26 cellular contexts compared by ENCODE assay signal in the genomic region with DNA sequence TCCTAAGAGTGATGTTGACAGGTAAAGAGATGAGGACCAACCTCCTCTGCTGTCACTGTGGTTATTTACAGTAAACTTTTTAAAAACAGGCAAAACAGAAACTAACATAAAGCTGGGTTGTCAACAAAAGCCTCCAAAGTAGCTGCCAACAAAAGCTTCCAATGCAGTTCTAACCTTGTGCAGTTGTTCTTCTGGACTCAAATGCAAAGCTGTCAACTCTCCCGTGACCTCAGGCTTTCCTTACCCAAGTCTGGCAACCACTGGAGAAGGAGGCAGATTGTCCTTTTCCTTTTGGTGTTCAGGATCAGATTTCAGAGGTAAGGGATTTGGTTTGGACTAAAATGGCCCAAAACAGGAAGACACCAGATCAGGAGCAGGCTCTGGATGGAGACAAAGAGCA.
A peak's percentile ranks its signal among the peaks of the same experiment; 100 is the strongest.
DNase-seq lines count a peak whose midpoint lies in the region; ATAC-seq, FAIRE-seq and TF ChIP-seq lines count a peak whose summit lies in the region.
"Had no signal": no experiment of that assay in that cellular context is flagged by ENCODE, and none has a peak within 500 bp of the region (broad histone marks: within the 10 kb centered on the region; RNA-seq: fewer than 3 reads in every experiment).

No MANE protein-coding gene starts in this region.

- POLR2A ChIA-PET in RWPE1 (lab: Yijun Ruan, JAX; ENCODE audit: low non-redundant PET) (no interaction called here), A673 (lab: Charles Lee; ENCODE audit: low non-redundant PET) (interaction anchor here (0.6 kb wide), 1 partner anchor 1163 kb away, joined by 12 read pairs; no protein-coding TSS in a partner anchor)

- 33% methylated on average over 1 of the region's 1 CpG for WGBS in prostate gland

- peak overlapping the region; percentile 43 for H3K4me3 Mint-ChIP-seq in endothelial cell (ENCODE audit: unreplicated experiment)
- H3K4me3 Mint-ChIP-seq: activated CD4-positive, alpha-beta memory T cell treated with anti-CD3 and anti-CD28 coated beads for 36 hours; T-helper 2 cell treated with Interferon-gamma antibody and Interleukin-4, amounts not matched to agents 5 μg/mL and 100 μg/mL, for 36 hours had no signal

- no peak overlapping the region for H3K9ac ChIP-seq in kidney (ENCODE audit: low read length in 2 of 2)
- H3K9ac ChIP-seq: BLaER1 treated with 17β-estradiol and CSF1 and Interleukin-3, amounts not matched to agents 10 nM and 100 nM had no signal

- intact Hi-C loops in kidney (cut with DNase I) (no loop called here), prostate gland (cut with DNase I) (no loop called here), A673 (cut with micrococcal nuclease; ENCODE audit: unreplicated experiment) (no loop called here)

- peaks cover 36% of the 10 kb centered on the region for H3K4me1 Mint-ChIP-seq in endothelial cell (ENCODE audit: unreplicated experiment)

- TF ChIP-seq CTCF in RWPE1 (conservative IDR thresholded peaks at IDR 0.05; ENCODE audit: low read depth) (no peak), endothelial cell (IDR thresholded peaks at IDR 0.05; ENCODE audit: unreplicated experiment) (no peak), kidney (IDR thresholded peaks at IDR 0.05; ENCODE audit: borderline replicate concordance, extremely low read depth, insufficient read depth) (no peak), prostate gland (IDR thresholded peaks at IDR 0.05) (no peak), A673 (conservative IDR thresholded peaks at IDR 0.05; ENCODE audit: low read depth, low read length) (no peak)

- H3K36me3 ChIP-seq in kidney (ENCODE audit: control insufficient read depth in 1 of 2, insufficient read depth in 2 of 2, low read length in 2 of 2) = no peaks in the 10 kb centered on the region
- peaks cover 0 to 3% of the 10 kb centered on the region in 2 donors for H3K36me3 ChIP-seq in prostate gland
- no peaks in the 10 kb centered on the region for H3K36me3 ChIP-seq in A673 (ENCODE audit: insufficient read depth, low read length, poor library complexity, severe bottlenecking)
- H3K36me3 ChIP-seq: right lobe of liver had no signal

- H3K27ac ChIP-seq in RWPE1 = peak overlapping the region; percentile 51
- H3K27ac ChIP-seq in kidney (ENCODE audit: low read depth in 2 of 2, low read length in 2 of 2) = peak overlapping the region; percentile 43 to 72
- H3K27ac ChIP-seq in prostate gland = peak overlapping the region; percentile 72 to 92
- H3K27ac ChIP-seq in A673 (ENCODE audit: low read depth, low read length, poor library complexity, severe bottlenecking) = no peak overlapping the region
- H3K27ac ChIP-seq: BLaER1 treated with 17β-estradiol and CSF1 and Interleukin-3, amounts not matched to agents 10 nM and 100 nM; body of pancreas; hepatocyte; right lobe of liver had no signal

- ATAC-seq in GM19035 (IDR thresholded peaks at IDR 0.05; ENCODE audit: unreplicated experiment) = no peak
- ATAC-seq: body of pancreas, SK-N-SH treated with all-trans-retinoic acid at 6 μM for 48 hours had no signal

- H3K4me1 ChIP-seq in kidney (ENCODE audit: control insufficient read depth in 1 of 2, insufficient read depth in 1 of 2, low read depth in 1 of 2, low read length in 2 of 2) (peaks cover 3 to 8% of the 10 kb centered on the region in 2 donors), prostate gland (replicated peaks) (peaks cover 10% of the 10 kb centered on the region), A673 (ENCODE audit: insufficient read depth, low read length, poor library complexity, severe bottlenecking) (no peaks in the 10 kb centered on the region)
- H3K4me1 ChIP-seq: body of pancreas had no signal

- H3K36me3 Mint-ChIP-seq in endothelial cell (ENCODE audit: low read depth, unreplicated experiment) = peaks cover 12% of the 10 kb centered on the region
- H3K36me3 Mint-ChIP-seq: activated CD4-positive, alpha-beta memory T cell treated with anti-CD3 and anti-CD28 coated beads for 36 hours had no signal

- H3K27ac Mint-ChIP-seq in endothelial cell (ENCODE audit: unreplicated experiment) = peak overlapping the region; percentile 94
- H3K27ac Mint-ChIP-seq: activated CD4-positive, alpha-beta memory T cell treated with anti-CD3 and anti-CD28 coated beads for 36 hours; T-helper 2 cell treated with Interferon-gamma antibody and Interleukin-4, amounts not matched to agents 5 μg/mL and 100 μg/mL, for 36 hours had no signal

- no peaks in the 10 kb centered on the region for H3K9me3 Mint-ChIP-seq in endothelial cell (ENCODE audit: unreplicated experiment)
- H3K9me3 Mint-ChIP-seq: activated CD4-positive, alpha-beta memory T cell treated with anti-CD3 and anti-CD28 coated beads for 36 hours; T-helper 2 cell treated with Interferon-gamma antibody and Interleukin-4, amounts not matched to agents 5 μg/mL and 100 μg/mL, for 36 hours had no signal

- no TSS peak for BruUV-seq in A673 (replicated peaks; lab: Mats Ljungman, UMichigan)

- FAIRE-seq in kidney (lab: Jason Lieb, UNC) = no peak
- FAIRE-seq: colon, H54, urothelium cell line had no signal

- H3K27me3 ChIP-seq in prostate gland (replicated peaks; ENCODE audit: insufficient read depth) = no peaks in the 10 kb centered on the region
- H3K27me3 ChIP-seq in A673 (replicated peaks; ENCODE audit: insufficient read depth, low read depth, low read length, poor library complexity) = no peaks in the 10 kb centered on the region
- H3K27me3 ChIP-seq: BLaER1 treated with 17β-estradiol and CSF1 and Interleukin-3, amounts not matched to agents 10 nM and 100 nM; body of pancreas; hepatocyte; right lobe of liver had no signal

- H3K9me3 ChIP-seq in kidney (ENCODE audit: control insufficient read depth in 1 of 2, low read length in 2 of 2) (no peaks in the 10 kb centered on the region), prostate gland (no peaks in the 10 kb centered on the region), A673 (ENCODE audit: low read depth, low read length, poor library complexity, severe bottlenecking) (no peaks in the 10 kb centered on the region)
- H3K9me3 ChIP-seq: BLaER1 treated with 17β-estradiol and CSF1 and Interleukin-3, amounts not matched to agents 10 nM and 100 nM; body of pancreas; right lobe of liver had no signal

- peaks cover 7% of the 10 kb centered on the region for H3K27me3 Mint-ChIP-seq in endothelial cell (ENCODE audit: unreplicated experiment)
- H3K27me3 Mint-ChIP-seq: activated CD4-positive, alpha-beta memory T cell treated with anti-CD3 and anti-CD28 coated beads for 36 hours had no signal

- H3K4me3 ChIP-seq in kidney (ENCODE audit: low read length in 2 of 2) (no peak overlapping the region), prostate gland (no peak overlapping the region), A673 (ENCODE audit: low read depth, low read length, poor library complexity, severe bottlenecking) (no peak overlapping the region)
- H3K4me3 ChIP-seq: BLaER1 treated with 17β-estradiol and CSF1 and Interleukin-3, amounts not matched to agents 10 nM and 100 nM; body of pancreas; hepatocyte; right lobe of liver had no signal

- DNase-seq in RWPE1 (ENCODE audit: low spot score) (no peak), endothelial cell (ENCODE audit: low spot score) (no peak), kidney (no peak), prostate gland (ENCODE audit: low spot score) (no peak), A673 (ENCODE audit: low spot score) (no peak), NCI-H748 treated with DMSO at 0.1 percent for 48 hours (lab: John Stamatoyannopoulos, UW) (no peak), superior temporal gyrus (ENCODE audit: extremely low spot score) (no peak)
- DNase-seq: activated CD4-positive, alpha-beta memory T cell treated with anti-CD3 and anti-CD28 coated beads for 36 hours; activated effector memory CD4-positive, alpha-beta T cell treated with Interleukin-2 at 50 U/mL for 16 hours; body of pancreas; IMR-90; NCI-H1417; NCI-H2107; NCI-H526 treated with DMSO at 0.1 percent for 48 hours; right lobe of liver; stimulated activated CD4-positive, alpha-beta T cell treated with anti-CD3 and anti-CD28 coated beads, Interleukin-15, amount 100 ng/mL, for 24 hours; stimulated activated CD8-positive, alpha-beta memory T cell treated with anti-CD3 and anti-CD28 coated beads, Interleukin-4, amount 100 ng/mL, for 48 hours; substantia nigra had no signal

- no peak for TF ChIP-seq POLR2A in prostate gland (IDR thresholded peaks at IDR 0.05)

- CTCF ChIA-PET in RWPE1 (lab: Yijun Ruan, JAX) = no interaction called here
- CTCF ChIA-PET in A673 (lab: Charles Lee) = no interaction called here
